In the genomic region with DNA sequence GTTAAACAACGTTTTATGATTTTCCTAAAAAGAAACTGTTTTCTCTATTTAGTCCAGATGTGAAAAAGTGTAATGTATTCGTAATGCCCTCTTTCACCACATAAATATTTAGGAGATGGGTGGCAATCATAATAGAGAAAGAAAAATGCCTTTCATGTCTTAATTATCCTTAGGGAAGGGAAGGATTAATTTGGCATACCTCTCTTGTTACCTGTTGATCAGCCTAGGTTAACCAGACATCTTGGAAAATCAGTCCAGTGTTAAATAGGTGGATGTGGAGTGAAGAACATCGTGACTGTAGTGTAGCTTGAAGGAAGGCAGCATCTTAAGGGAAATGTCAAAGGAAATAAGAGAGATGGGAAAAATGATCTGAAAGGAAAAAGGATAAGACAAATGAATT, we compare ENCODE assay signal across 25 cellular contexts.
"Had no signal": no experiment of that assay in that cellular context is flagged by ENCODE, and none has a peak within 500 bp of the region (broad histone marks: within the 10 kb centered on the region; RNA-seq: fewer than 3 reads in every experiment).

No MANE protein-coding gene starts in this region.

- H3K4me2 ChIP-seq: SK-N-SH had no signal

- H3K27ac ChIP-seq: HL-60, SJSA1 had no signal

- H3K27me3 ChIP-seq: MG63, SJSA1 had no signal

- H3K4me3 ChIP-seq: MG63, SJSA1 had no signal

- DNase-seq: IMR-90, Karpas-422, KG1, MG63, NCI-H1092, NCI-H1105 treated with DMSO at 0.1 percent for 48 hours, NCI-H1417 treated with DMSO at 0.1 percent for 48 hours, NCI-H146, NCI-H187, NCI-H2029, NCI-H2081 treated with DMSO at 0.1 percent for 48 hours, NCI-H2171, NCI-H226, NCI-H446, NCI-H510A, NCI-H524 treated with DMSO at 0.1 percent for 48 hours, NCI-H69, NCI-H774, Right ventricle myocardium superior, RPMI8226, SIG-M5, SK-N-SH, SW 1271 had no signal

- H3K9me3 ChIP-seq: MG63, SJSA1, SK-N-SH had no signal
